ENCODE assay signal across 8 cellular contexts in the genomic region with DNA sequence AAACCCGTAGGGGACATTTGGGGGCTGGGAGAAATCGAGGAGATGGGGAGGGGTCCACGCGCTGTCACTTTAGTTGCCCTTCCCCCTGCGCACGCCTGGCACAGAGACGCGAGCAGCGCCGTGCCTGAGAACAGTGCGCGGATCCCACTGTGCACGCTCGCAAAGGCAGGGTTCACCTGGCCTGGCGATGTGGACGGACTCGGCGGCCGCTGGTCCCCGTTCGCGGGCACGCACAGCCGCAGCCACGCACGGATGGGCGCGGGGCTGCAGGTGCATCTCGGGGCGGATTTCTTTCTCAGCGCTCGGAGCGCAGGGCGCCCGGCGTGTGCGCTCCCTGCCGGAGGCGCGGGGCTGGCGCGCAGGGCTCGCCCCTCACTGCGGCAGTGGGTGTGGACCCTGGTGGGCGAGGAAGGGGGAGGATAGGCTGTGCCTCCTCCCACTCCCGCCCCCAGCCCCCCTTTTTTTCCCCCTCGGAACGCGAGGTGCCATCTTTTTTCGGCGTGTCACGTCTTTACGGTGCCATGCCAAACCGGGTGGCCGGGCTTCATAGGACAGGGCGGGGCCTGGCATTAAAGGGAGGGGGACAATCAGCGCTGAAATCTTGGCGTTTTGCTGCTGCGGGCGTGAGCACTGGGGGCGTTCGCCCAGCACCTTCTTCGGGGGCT. TPM values are rescaled to one million over a fixed set of nuclear protein-coding genes. Genes with fewer than 3 reads are reported as not detected.
A peak's percentile ranks its signal among the peaks of the same experiment; 100 is the strongest.
DNase-seq lines count a peak whose midpoint lies in the region; ATAC-seq and TF ChIP-seq lines count a peak whose summit lies in the region.
"Had no signal": no experiment of that assay in that cellular context is flagged by ENCODE, and none has a peak within 500 bp of the region (broad histone marks: within the 10 kb centered on the region; RNA-seq: fewer than 3 reads in every experiment).

No MANE protein-coding gene starts in this region.

- H3K4me1 ChIP-seq in GM23338 (ENCODE audit: insufficient read depth) (peaks cover 4% of the 10 kb centered on the region), iPS-20b (ENCODE audit: insufficient read depth, low read length) (no peaks in the 10 kb centered on the region)

- H3K27me3 ChIP-seq in GM23338 (ENCODE audit: insufficient read depth) (peaks cover 80% of the 10 kb centered on the region), iPS-20b (ENCODE audit: insufficient read depth, low read length) (peaks cover 92% of the 10 kb centered on the region)

- H3K4me3 ChIP-seq in GM23338 (peak overlapping the region; percentile 85), astrocyte of the cerebellum (ENCODE audit: low read depth, low read length) (peak overlapping the region; percentile 55), iPS-20b (ENCODE audit: low read length) (peak overlapping the region; percentile 65; the same call in 1 of the 2 replicates)

- no peaks in the 10 kb centered on the region for H3F3A ChIP-seq in GM23338 (replicated peaks; ENCODE audit: low read depth)

- peaks cover 4% of the 10 kb centered on the region; the same call in 1 of the 3 replicates for H3K9me3 Mint-ChIP-seq in GM23338

- H4K20me1 ChIP-seq in GM23338 (replicated peaks; ENCODE audit: insufficient read depth) = no peaks in the 10 kb centered on the region

- H3K36me3 ChIP-seq in GM23338 (ENCODE audit: insufficient read depth) = no peaks in the 10 kb centered on the region
- no peaks in the 10 kb centered on the region for H3K36me3 ChIP-seq in iPS-20b (ENCODE audit: insufficient read depth, low read depth, low read length)

- no peak overlapping the region for H3K9ac ChIP-seq in iPS-20b (ENCODE audit: low read depth, low read length)

- peak overlapping the region; percentile 83 for H3K4me3 Mint-ChIP-seq in GM23338

- no peaks in the 10 kb centered on the region for H3K9me3 ChIP-seq in iPS-20b (ENCODE audit: insufficient read depth, low read depth, low read length)

- peaks cover 79% of the 10 kb centered on the region for H3K27me3 Mint-ChIP-seq in GM23338 (ENCODE audit: insufficient read depth, low read depth, poor library complexity)

- ATAC-seq in GM23338 (peak; percentile 22), HG02884 (IDR thresholded peaks at IDR 0.05; ENCODE audit: unreplicated experiment) (no peak)

- H3K4me1 Mint-ChIP-seq in GM23338 = peaks cover 15% of the 10 kb centered on the region; the same call in 2 of the 3 replicates

- in situ Hi-C loops in astrocyte of the cerebellum (cut with HindIII; ENCODE audit: low sequenced_read_pairs) = no loop called here

- H3K36me3 Mint-ChIP-seq in GM23338 (ENCODE audit: low read depth) = no peaks in the 10 kb centered on the region

- H3K27ac Mint-ChIP-seq in GM23338 = no peak overlapping the region

- DNase-seq in GM23338 (ENCODE audit: low spot score) = peak; percentile 51
- peak; percentile 94 for DNase-seq in NCI-H69 (lab: John Stamatoyannopoulos, UW)
- no peak for DNase-seq in astrocyte of the cerebellum (ENCODE audit: low read depth)
- DNase-seq in stimulated activated CD4-positive, alpha-beta T cell treated with anti-CD3 and anti-CD28 coated beads, Interleukin-2, amount 100 ng/mL, for 4 hours (ENCODE audit: low read depth) = peak; percentile 41
- DNase-seq in LoVo (ENCODE audit: low spot score) = no peak

- H3K4me2 ChIP-seq in GM23338 = peak overlapping the region; percentile 99

- H3K79me2 ChIP-seq in GM23338 (replicated peaks; ENCODE audit: insufficient read depth) = no peaks in the 10 kb centered on the region

- no peaks in the 10 kb centered on the region for H3K9me2 ChIP-seq in GM23338 (ENCODE audit: insufficient read depth)

- TF ChIP-seq CTCF in GM23338 (conservative IDR thresholded peaks at IDR 0.05; ENCODE audit: low read depth in 2 of 2) (0 out of 4 replicates have a peak, but pooled peaks of 1 of the 2 experiments have one; percentile 11), astrocyte of the cerebellum (IDR thresholded peaks at IDR 0.05; ENCODE audit: low read depth, low read length, missing control alignments) (no peak)

- peak overlapping the region; percentile 97 for H2AFZ ChIP-seq in GM23338

- H3K27ac ChIP-seq in GM23338 (ENCODE audit: low read depth) (no peak overlapping the region), iPS-20b (ENCODE audit: low read length) (no peak overlapping the region)

TF ChIP-seq in GM23338, 12 proteins besides CTCF, POLR2A, EP300 and RAD21 (continues in another document):
- TF ChIP-seq ZNF114 (CRISPR knock-in tag; IDR thresholded peaks at IDR 0.05) = no peak
- TF ChIP-seq JUNB (IDR thresholded peaks at IDR 0.05; ENCODE audit: unreplicated experiment) = no peak
- TF ChIP-seq, protein P1, sequence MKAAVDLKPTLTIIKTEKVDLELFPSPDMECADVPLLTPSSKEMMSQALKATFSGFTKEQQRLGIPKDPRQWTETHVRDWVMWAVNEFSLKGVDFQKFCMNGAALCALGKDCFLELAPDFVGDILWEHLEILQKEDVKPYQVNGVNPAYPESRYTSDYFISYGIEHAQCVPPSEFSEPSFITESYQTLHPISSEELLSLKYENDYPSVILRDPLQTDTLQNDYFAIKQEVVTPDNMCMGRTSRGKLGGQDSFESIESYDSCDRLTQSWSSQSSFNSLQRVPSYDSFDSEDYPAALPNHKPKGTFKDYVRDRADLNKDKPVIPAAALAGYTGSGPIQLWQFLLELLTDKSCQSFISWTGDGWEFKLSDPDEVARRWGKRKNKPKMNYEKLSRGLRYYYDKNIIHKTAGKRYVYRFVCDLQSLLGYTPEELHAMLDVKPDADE (IDR thresholded peaks at IDR 0.05) = no peak
- TF ChIP-seq NANOG (IDR thresholded peaks at IDR 0.05; ENCODE audit: borderline replicate concordance) = no peak
- no peak for TF ChIP-seq EZH2 (IDR thresholded peaks at IDR 0.05; ENCODE audit: low read depth, unreplicated experiment)
- no peak for TF ChIP-seq ZNF331 (CRISPR knock-in tag; IDR thresholded peaks at IDR 0.05; ENCODE audit: low read depth)
- TF ChIP-seq EZH2phosphoT487 (IDR thresholded peaks at IDR 0.05; ENCODE audit: unreplicated experiment) = no peak
- no peak for TF ChIP-seq POLR2AphosphoS5 (IDR thresholded peaks at IDR 0.05; ENCODE audit: low read depth)
- TF ChIP-seq, protein P2, sequence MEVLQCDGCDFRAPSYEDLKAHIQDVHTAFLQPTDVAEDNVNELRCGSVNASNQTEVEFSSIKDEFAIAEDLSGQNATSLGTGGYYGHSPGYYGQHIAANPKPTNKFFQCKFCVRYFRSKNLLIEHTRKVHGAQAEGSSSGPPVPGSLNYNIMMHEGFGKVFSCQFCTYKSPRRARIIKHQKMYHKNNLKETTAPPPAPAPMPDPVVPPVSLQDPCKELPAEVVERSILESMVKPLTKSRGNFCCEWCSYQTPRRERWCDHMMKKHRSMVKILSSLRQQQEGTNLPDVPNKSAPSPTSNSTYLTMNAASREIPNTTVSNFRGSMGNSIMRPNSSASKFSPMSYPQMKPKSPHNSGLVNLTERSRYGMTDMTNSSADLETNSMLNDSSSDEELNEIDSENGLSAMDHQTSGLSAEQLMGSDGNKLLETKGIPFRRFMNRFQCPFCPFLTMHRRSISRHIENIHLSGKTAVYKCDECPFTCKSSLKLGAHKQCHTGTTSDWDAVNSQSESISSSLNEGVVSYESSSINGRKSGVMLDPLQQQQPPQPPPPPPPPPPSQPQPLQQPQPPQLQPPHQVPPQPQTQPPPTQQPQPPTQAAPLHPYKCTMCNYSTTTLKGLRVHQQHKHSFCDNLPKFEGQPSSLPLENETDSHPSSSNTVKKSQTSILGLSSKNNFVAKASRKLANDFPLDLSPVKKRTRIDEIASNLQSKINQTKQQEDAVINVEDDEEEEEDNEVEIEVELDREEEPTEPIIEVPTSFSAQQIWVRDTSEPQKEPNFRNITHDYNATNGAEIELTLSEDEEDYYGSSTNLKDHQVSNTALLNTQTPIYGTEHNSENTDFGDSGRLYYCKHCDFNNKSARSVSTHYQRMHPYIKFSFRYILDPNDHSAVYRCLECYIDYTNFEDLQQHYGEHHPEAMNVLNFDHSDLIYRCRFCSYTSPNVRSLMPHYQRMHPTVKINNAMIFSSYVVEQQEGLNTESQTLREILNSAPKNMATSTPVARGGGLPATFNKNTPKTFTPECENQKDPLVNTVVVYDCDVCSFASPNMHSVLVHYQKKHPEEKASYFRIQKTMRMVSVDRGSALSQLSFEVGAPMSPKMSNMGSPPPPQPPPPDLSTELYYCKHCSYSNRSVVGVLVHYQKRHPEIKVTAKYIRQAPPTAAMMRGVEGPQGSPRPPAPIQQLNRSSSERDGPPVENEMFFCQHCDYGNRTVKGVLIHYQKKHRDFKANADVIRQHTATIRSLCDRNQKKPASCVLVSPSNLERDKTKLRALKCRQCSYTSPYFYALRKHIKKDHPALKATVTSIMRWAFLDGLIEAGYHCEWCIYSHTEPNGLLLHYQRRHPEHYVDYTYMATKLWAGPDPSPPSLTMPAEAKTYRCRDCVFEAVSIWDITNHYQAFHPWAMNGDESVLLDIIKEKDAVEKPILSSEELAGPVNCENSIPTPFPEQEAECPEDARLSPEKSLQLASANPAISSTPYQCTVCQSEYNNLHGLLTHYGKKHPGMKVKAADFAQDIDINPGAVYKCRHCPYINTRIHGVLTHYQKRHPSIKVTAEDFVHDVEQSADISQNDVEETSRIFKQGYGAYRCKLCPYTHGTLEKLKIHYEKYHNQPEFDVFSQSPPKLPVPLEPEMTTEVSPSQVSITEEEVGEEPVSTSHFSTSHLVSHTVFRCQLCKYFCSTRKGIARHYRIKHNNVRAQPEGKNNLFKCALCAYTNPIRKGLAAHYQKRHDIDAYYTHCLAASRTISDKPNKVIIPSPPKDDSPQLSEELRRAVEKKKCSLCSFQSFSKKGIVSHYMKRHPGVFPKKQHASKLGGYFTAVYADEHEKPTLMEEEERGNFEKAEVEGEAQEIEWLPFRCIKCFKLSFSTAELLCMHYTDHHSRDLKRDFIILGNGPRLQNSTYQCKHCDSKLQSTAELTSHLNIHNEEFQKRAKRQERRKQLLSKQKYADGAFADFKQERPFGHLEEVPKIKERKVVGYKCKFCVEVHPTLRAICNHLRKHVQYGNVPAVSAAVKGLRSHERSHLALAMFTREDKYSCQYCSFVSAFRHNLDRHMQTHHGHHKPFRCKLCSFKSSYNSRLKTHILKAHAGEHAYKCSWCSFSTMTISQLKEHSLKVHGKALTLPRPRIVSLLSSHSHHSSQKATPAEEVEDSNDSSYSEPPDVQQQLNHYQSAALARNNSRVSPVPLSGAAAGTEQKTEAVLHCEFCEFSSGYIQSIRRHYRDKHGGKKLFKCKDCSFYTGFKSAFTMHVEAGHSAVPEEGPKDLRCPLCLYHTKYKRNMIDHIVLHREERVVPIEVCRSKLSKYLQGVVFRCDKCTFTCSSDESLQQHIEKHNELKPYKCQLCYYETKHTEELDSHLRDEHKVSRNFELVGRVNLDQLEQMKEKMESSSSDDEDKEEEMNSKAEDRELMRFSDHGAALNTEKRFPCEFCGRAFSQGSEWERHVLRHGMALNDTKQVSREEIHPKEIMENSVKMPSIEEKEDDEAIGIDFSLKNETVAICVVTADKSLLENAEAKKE (CRISPR knock-in tag; IDR thresholded peaks at IDR 0.05) = no peak
- TF ChIP-seq CREB1 (CRISPR knock-in tag; IDR thresholded peaks at IDR 0.05; ENCODE audit: low read depth) = no peak
- no peak for TF ChIP-seq STAT1 (IDR thresholded peaks at IDR 0.05; ENCODE audit: unreplicated experiment)

RNA-seq across cellular contexts. Expression of a gene that starts 1.1 kb away (rescaled TPM):
- 1.1 and 1.7 TPM in 2 replicates for total RNA-seq in GM23338 (2014; rRNA removed; shearing (Covaris generic))
- polyA plus RNA-seq in GM23338 (2016; fragmentation: Nextera tagmentation; extraction: Ambion mirVana) = 2.1 and 2.8 TPM in 2 replicates

RNA-seq across cellular contexts. Expression of a gene that starts 50.8 kb away (rescaled TPM):
- 0.14 TPM in 1 of 2 replicates, not detected in the other for total RNA-seq in GM23338 (2014; rRNA removed; shearing (Covaris generic))
- not detected in 2 replicates for polyA plus RNA-seq in GM23338 (2016; fragmentation: Nextera tagmentation; extraction: Ambion mirVana)
- total RNA-seq: activated CD8-positive, alpha-beta memory T cell treated with anti-CD3 and anti-CD28 coated beads for 36 hours had no signal

Comparison
In these comparisons a context has a peak if more than half of its experiments do, and no peak if none do; other contexts are left out.
1. DNase-seq: peak in GM23338 (single experiment), NCI-H69 (single experiment) and stimulated activated CD4-positive, alpha-beta T cell treated with anti-CD3 and anti-CD28 coated beads, Interleukin-2, amount 100 ng/mL, for 4 hours (single experiment); none in astrocyte of the cerebellum (single experiment) and LoVo (single experiment).
2. Peak in every context shown above with its lines, with median percentiles within 50 percentile points of each other: H3K4me3 ChIP-seq.